20 cellular contexts compared by ENCODE assay signal in the genomic region with DNA sequence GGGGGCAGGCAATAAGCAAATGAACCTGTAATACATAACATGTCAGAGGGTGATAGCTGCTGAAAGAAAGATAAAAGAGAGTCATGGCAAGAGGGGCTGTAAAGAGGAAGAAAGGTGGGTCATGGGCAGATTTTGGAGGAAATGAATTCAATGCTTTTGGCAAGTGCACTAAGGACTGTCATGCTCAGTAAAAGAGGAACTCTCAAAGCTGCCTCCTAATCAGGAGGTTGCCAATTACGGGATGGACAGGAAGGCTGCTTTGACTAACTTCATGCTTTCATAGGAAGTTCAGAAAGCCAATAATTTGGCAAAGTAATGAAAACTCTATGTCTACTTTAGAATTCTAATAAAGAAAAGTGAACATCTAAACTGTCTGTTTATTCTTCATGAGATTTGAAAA.
"Had no signal": no experiment of that assay in that cellular context is flagged by ENCODE, and none has a peak within 500 bp of the region (broad histone marks: within the 10 kb centered on the region; RNA-seq: fewer than 3 reads in every experiment).

No MANE protein-coding gene starts in this region.

- DNase-seq: activated CD4-positive, alpha-beta T cell treated with anti-CD3 and anti-CD28 coated beads for 4 hours; activated CD4-positive, alpha-beta T cell treated with anti-CD3 and anti-CD28 coated beads, Interleukin-2, amount 50 U/mL, for 4 hours; activated CD8-positive, alpha-beta memory T cell treated with anti-CD3 and anti-CD28 coated beads, Interleukin-2, amount 50 U/mL, for 48 hours; activated CD8-positive, alpha-beta T cell treated with anti-CD3 and anti-CD28 coated beads, Interleukin-2, amount 10 ng/mL, durations not matched to agents 7 days and 5 days; activated effector memory CD4-positive, alpha-beta T cell treated with Interleukin-2 at 50 U/mL for 16 hours; activated naive CD4-positive, alpha-beta T cell treated with Interleukin-2 at 50 U/mL for 16 hours; activated naive CD8-positive, alpha-beta T cell treated with anti-CD3 and anti-CD28 coated beads, Interleukin-2, amount 50 U/mL, for 24 hours; activated T-cell treated with anti-CD3 and anti-CD28 coated beads, Interleukin-2, amount 50 U/mL, for 1 hour; amniotic stem cell; body of pancreas; central memory CD4-positive, alpha-beta T cell; NCI-H1092 treated with DMSO at 0.1 percent for 48 hours; NCI-H1417 treated with DMSO at 0.1 percent for 48 hours; NCI-H1694; NCI-H2081; NCI-H446; NCI-H524; SIG-M5; WERI-Rb-1 had no signal

- ATAC-seq: activated CD8-positive, alpha-beta T cell treated with anti-CD3 and anti-CD28 coated beads, Interleukin-2, amount 10 ng/mL, durations not matched to agents 7 days and 5 days; activated naive CD4-positive, alpha-beta T cell treated with anti-CD3 and anti-CD28 coated beads, Interleukin-2, amount 50 U/mL, for 72 hours; activated naive CD8-positive, alpha-beta T cell treated with anti-CD3 and anti-CD28 coated beads, Interleukin-2, amount 50 U/mL, for 24 hours; body of pancreas had no signal
